ENCODE assay signal across 9 cellular contexts in genomic region chr14:77708749-77709148, GRCh38. TPM values are rescaled to one million over a fixed set of nuclear protein-coding genes. Genes with fewer than 3 reads are reported as not detected.
DNase-seq lines count a peak whose midpoint lies in the region; ATAC-seq, FAIRE-seq and TF ChIP-seq lines count a peak whose summit lies in the region.
"Had no signal": no experiment of that assay in that cellular context is flagged by ENCODE, and none has a peak within 500 bp of the region (broad histone marks: within the 10 kb centered on the region; RNA-seq: fewer than 3 reads in every experiment).

No MANE protein-coding gene starts in this region.

- H2BK5ac ChIP-seq in mesenchymal stem cell (ENCODE audit: low read depth, low read length, poor library complexity, severe bottlenecking) = no peak overlapping the region

- TF ChIP-seq POLR2A in K562 (conservative IDR thresholded peaks at IDR 0.05) = no peak

- H3K14ac ChIP-seq in mesenchymal stem cell (ENCODE audit: low read length in 2 of 2) = no peak overlapping the region

- peaks cover 61% of the 10 kb centered on the region for H3K36me3 ChIP-seq in K562 (ENCODE audit: control insufficient read depth, insufficient read depth, low read length)
- peaks cover 8 to 44% of the 10 kb centered on the region in 2 experiments for H3K36me3 ChIP-seq in mesenchymal stem cell (ENCODE audit: control insufficient read depth in 1 of 2, insufficient read depth in 2 of 2, low read depth in 1 of 2, low read length in 2 of 2)

- H3K4me1 Mint-ChIP-seq in activated naive CD4-positive, alpha-beta T cell treated with anti-CD3 and anti-CD28 coated beads, Interleukin-2, amount 50 U/mL, for 24 hours = peaks cover 49% of the 10 kb centered on the region
- peaks cover 30% of the 10 kb centered on the region for H3K4me1 Mint-ChIP-seq in type B pancreatic cell (ENCODE audit: unreplicated experiment)

- in situ Hi-C loops in K562 (cut with MboI) = no loop called here
- in situ Hi-C loops in GM13976 (cut with MboI; ENCODE audit: low sequenced_read_pairs, unreplicated experiment) = no loop called here
- in situ Hi-C loops in GM13977 (cut with MboI; ENCODE audit: low pct_unique_long_range_greater_than_20kb, low sequenced_read_pairs, unreplicated experiment) = no loop called here

- peak overlapping the region; percentile 97 for H3K4me3 Mint-ChIP-seq in activated naive CD4-positive, alpha-beta T cell treated with anti-CD3 and anti-CD28 coated beads, Interleukin-2, amount 50 U/mL, for 24 hours
- H3K4me3 Mint-ChIP-seq in type B pancreatic cell = peak overlapping the region; percentile 93

- no peaks in the 10 kb centered on the region for H3K27me3 Mint-ChIP-seq in activated naive CD4-positive, alpha-beta T cell treated with anti-CD3 and anti-CD28 coated beads, Interleukin-2, amount 50 U/mL, for 24 hours
- no peaks in the 10 kb centered on the region for H3K27me3 Mint-ChIP-seq in type B pancreatic cell

- CTCF ChIA-PET in K562 (lab: Yijun Ruan, JAX; ENCODE audit: low intra/inter-chr PET ratio) = no interaction called here

- H3K36me3 Mint-ChIP-seq in activated naive CD4-positive, alpha-beta T cell treated with anti-CD3 and anti-CD28 coated beads, Interleukin-2, amount 50 U/mL, for 24 hours = peaks cover 16% of the 10 kb centered on the region
- H3K36me3 Mint-ChIP-seq in type B pancreatic cell = peaks cover 10% of the 10 kb centered on the region

- ATAC-seq in K562 (no peak), GM19324 (IDR thresholded peaks at IDR 0.05; ENCODE audit: low FRiP score, unreplicated experiment) (no peak)

- H3K79me2 ChIP-seq in K562 (ENCODE audit: control insufficient read depth, insufficient read depth, low read length) = peaks cover 77% of the 10 kb centered on the region

- no peak overlapping the region for H2BK12ac ChIP-seq in mesenchymal stem cell (ENCODE audit: low read length in 2 of 2)

- 0 out of 2 replicates have a peak, but pooled peaks cover 2% of the 10 kb centered on the region for H4K20me1 ChIP-seq in K562 (replicated peaks; ENCODE audit: control insufficient read depth, insufficient read depth, low read length)

- H3K4me2 ChIP-seq in K562 (ENCODE audit: insufficient read depth, low read length) (peak overlapping the region; percentile 99), mesenchymal stem cell (ENCODE audit: low read length, poor library complexity, severe bottlenecking) (peak overlapping the region; percentile 86)

- no peak for FAIRE-seq in K562 (lab: Jason Lieb, UNC)

- H3K79me1 ChIP-seq in mesenchymal stem cell (replicated peaks; ENCODE audit: low read length, poor library complexity, severe bottlenecking) = peaks cover 30% of the 10 kb centered on the region

- no peak overlapping the region for H4K91ac ChIP-seq in mesenchymal stem cell (ENCODE audit: low read length)

- no peak for DNase-seq in activated naive CD4-positive, alpha-beta T cell treated with Interleukin-2 at 50 U/mL for 16 hours
- no peak for DNase-seq in K562 (ENCODE audit: extremely low read depth in 1 of 4, low spot score in 3 of 4)
- DNase-seq in mesenchymal stem cell = no peak
- no peak for DNase-seq in type B pancreatic cell (ENCODE audit: extremely low spot score, unreplicated experiment)
- no peak for DNase-seq in GM13976 (ENCODE audit: low spot score)
- no peak for DNase-seq in GM13977 (ENCODE audit: low spot score)
- DNase-seq: NCI-H2029 treated with DMSO at 0.1 percent for 48 hours had no signal

- H2AK5ac ChIP-seq in mesenchymal stem cell (ENCODE audit: low read length, severe bottlenecking) = no peak overlapping the region

- no peak overlapping the region for H3K23ac ChIP-seq in mesenchymal stem cell (ENCODE audit: low read length in 2 of 2)

- TF ChIP-seq EP300 in K562 (IDR thresholded peaks at IDR 0.05; ENCODE audit: low read length) = no peak

- peak overlapping the region; percentile 99 for H3K27ac Mint-ChIP-seq in activated naive CD4-positive, alpha-beta T cell treated with anti-CD3 and anti-CD28 coated beads, Interleukin-2, amount 50 U/mL, for 24 hours
- peak overlapping the region; percentile 85 for H3K27ac Mint-ChIP-seq in type B pancreatic cell

- H3K4me1 ChIP-seq in K562 (replicated peaks in 1 of 2; ENCODE audit: control insufficient read depth in 2 of 2, insufficient read depth in 2 of 2, low read length in 2 of 2) = peaks cover 0 to 6% of the 10 kb centered on the region in 2 experiments; a peak in 2 of 5 replicates
- H3K4me1 ChIP-seq in mesenchymal stem cell (ENCODE audit: control insufficient read depth, insufficient read depth, low read depth, low read length) = peaks cover 1% of the 10 kb centered on the region

- no peak for TF ChIP-seq CTCF in K562 (IDR thresholded peaks at IDR 0.05 in 2 of 3, conservative IDR thresholded peaks at IDR 0.05 in 1 of 3; ENCODE audit: insufficient read depth in 2 of 3, low read depth in 1 of 3, low read length in 3 of 3)
- TF ChIP-seq CTCF in type B pancreatic cell (conservative IDR thresholded peaks at IDR 0.05) = no peak
- TF ChIP-seq CTCF in GM13976 (IDR thresholded peaks at IDR 0.05; ENCODE audit: borderline replicate concordance, control extremely low read depth, extremely low read depth, insufficient read depth, missing control alignments) = no peak
- TF ChIP-seq CTCF in GM13977 (IDR thresholded peaks at IDR 0.05; ENCODE audit: extremely low read depth, insufficient read depth, missing control alignments) = no peak

- H2BK120ac ChIP-seq in mesenchymal stem cell (ENCODE audit: low read depth, low read length) = no peak overlapping the region

- POLR2A ChIA-PET in K562 (lab: Yijun Ruan, JAX) = interaction anchor here (1.1 kb wide), 1 partner anchor 101 kb away, joined by 4 read pairs; no protein-coding TSS in a partner anchor

- no peak overlapping the region for H3K4ac ChIP-seq in mesenchymal stem cell (ENCODE audit: low read depth in 1 of 2, low read length in 2 of 2)

- no peaks in the 10 kb centered on the region for H3K9me1 ChIP-seq in K562 (ENCODE audit: control insufficient read depth, insufficient read depth, low read length)

- H3K9me3 ChIP-seq in K562 (replicated peaks; ENCODE audit: control insufficient read depth, insufficient read depth, low read depth, low read length) = no peaks in the 10 kb centered on the region
- H3K9me3 ChIP-seq in mesenchymal stem cell (ENCODE audit: control insufficient read depth, low read length) = no peaks in the 10 kb centered on the region

- no peak overlapping the region for H3K18ac ChIP-seq in mesenchymal stem cell (ENCODE audit: low read depth in 1 of 2, low read length in 2 of 2)

- WGBS in K562 (ENCODE audit: insufficient coverage, low coverage, missing lambda C conversion rate) = 1% methylated on average over 7 of the region's 7 CpGs
- WGBS in mesenchymal stem cell = 33% methylated on average over 6 of the region's 7 CpGs

- no peak overlapping the region for H4K8ac ChIP-seq in mesenchymal stem cell (ENCODE audit: low read length)

- no peaks in the 10 kb centered on the region for H3K9me3 Mint-ChIP-seq in activated naive CD4-positive, alpha-beta T cell treated with anti-CD3 and anti-CD28 coated beads, Interleukin-2, amount 50 U/mL, for 24 hours
- no peaks in the 10 kb centered on the region for H3K9me3 Mint-ChIP-seq in type B pancreatic cell

- no peak overlapping the region for H2BK15ac ChIP-seq in mesenchymal stem cell (ENCODE audit: low read depth, poor library complexity, severe bottlenecking)

- H3K27me3 ChIP-seq in K562 (ENCODE audit: control insufficient read depth in 2 of 2, insufficient read depth in 2 of 2, low read length in 2 of 2) (no peaks in the 10 kb centered on the region), mesenchymal stem cell (ENCODE audit: control insufficient read depth in 1 of 2, insufficient read depth in 1 of 2, low read length in 2 of 2) (no peaks in the 10 kb centered on the region)

- peak overlapping the region; percentile 82 for H3K4me3 ChIP-seq in K562
- H3K4me3 ChIP-seq in mesenchymal stem cell (ENCODE audit: insufficient read depth in 1 of 2, low read depth in 1 of 2, low read length in 2 of 2) = peak overlapping the region in 1 of 2 experiments; percentile 100

- intact Hi-C loops in K562 (cut with micrococcal nuclease) = loop anchor here (1.0 to 5.0 kb wide), 2 partner anchors 53 to 91 kb away; partner anchors contain the start of gene SPTLC2

- H3K27ac ChIP-seq in K562 (ENCODE audit: extremely low read depth, low read depth, low read length) (peak overlapping the region; percentile 87), mesenchymal stem cell (ENCODE audit: low read length, poor library complexity, severe bottlenecking) (no peak overlapping the region)

- H2AFZ ChIP-seq in K562 (ENCODE audit: low read depth, low read length) (no peak overlapping the region), mesenchymal stem cell (ENCODE audit: low read depth, low read length) (no peak overlapping the region)

- peak overlapping the region; percentile 60 to 84; a peak in 3 of 4 replicates for H3K9ac ChIP-seq in K562 (ENCODE audit: insufficient read depth in 1 of 2, low read depth in 2 of 2, low read length in 2 of 2)
- peak overlapping the region; percentile 95 for H3K9ac ChIP-seq in mesenchymal stem cell (ENCODE audit: low read length)

- TF ChIP-seq RAD21 in K562 (CRISPR knock-in tag; conservative IDR thresholded peaks at IDR 0.05 in 1 of 2, IDR thresholded peaks at IDR 0.05 in 1 of 2) = no peak

- TSS peak; percentile 71 for BruUV-seq in K562 (replicated peaks; lab: Mats Ljungman, UMichigan)

RNA-seq across cellular contexts. Expression of gene SLIRP, which starts 0.8 kb away (rescaled TPM):
- total RNA-seq in K562 (2011; cell fraction: chromatin; rRNA removed; ENCODE audit: low replicate concordance) = 39.7 and 53.2 TPM in 2 replicates
- 48.2 and 50.4 TPM in 2 replicates for total RNA-seq in K562 (2011; cell fraction: nucleolus; rRNA removed)
- total RNA-seq in K562 (2011; cell fraction: nucleoplasm; rRNA removed) = 64.0 and 71.5 TPM in 2 replicates
- 362 and 720 TPM in 2 replicates for total RNA-seq in K562 (2014; rRNA removed)
- total RNA-seq in K562 (2014; rRNA removed; fragmentation: Illumina TruSeq; extraction: Trizol) = 459 and 470 TPM in 2 replicates
- total RNA-seq in K562 (2015; rRNA removed; fragmentation: Illumina TruSeq; extraction: Trizol) = 382 and 426 TPM in 2 replicates
- 251 and 279 TPM in 2 replicates for total RNA-seq in K562 (2021)
- 278 and 436 TPM in 2 replicates for polyA plus RNA-seq in K562 (2011; rRNA removed)
- polyA plus RNA-seq in K562 (2011; cell fraction: cytosol; rRNA removed) = 100 and 194 TPM in 2 replicates
- polyA plus RNA-seq in K562 (2011; cell fraction: nucleus; rRNA removed) = 98.1 and 163 TPM in 2 replicates
- 167 and 532 TPM in 2 replicates for polyA plus RNA-seq in K562 (2012)
- 434 and 491 TPM in 2 replicates for polyA plus RNA-seq in K562 (2014; fragmentation: Illumina TruSeq; extraction: Trizol)
- 1,000 to 10,000 TPM; 1,478 to 1,905 TPM for polyA plus RNA-seq in K562 (2014; fragmentation: Nextera tagmentation; extraction: Ambion mirVana)
- 1,067 and 1,341 TPM in 2 replicates for polyA plus RNA-seq in K562 (2014; rRNA removed)
- polyA minus RNA-seq in K562 (2011; rRNA and poly(A)+ RNA removed) = 146 and 190 TPM in 2 replicates
- polyA minus RNA-seq in K562 (2011; cell fraction: cytosol; rRNA and poly(A)+ RNA removed) = 15.1 and 31.7 TPM in 2 replicates
- polyA minus RNA-seq in K562 (2011; cell fraction: nucleus; rRNA and poly(A)+ RNA removed) = 13.7 and 25.1 TPM in 2 replicates
- polyA plus RNA-seq in mesenchymal stem cell (2013, experiment 1 of 2) = 411 TPM
- 403 TPM for polyA plus RNA-seq in mesenchymal stem cell (2013, experiment 2 of 2)
- total RNA-seq in type B pancreatic cell (ENCODE audit: low replicate concordance) = 125 and 128 TPM in 2 replicates

RNA-seq across cellular contexts. Expression of gene ALKBH1, which starts 0.9 kb away (rescaled TPM):
- 6.3 and 7.7 TPM in 2 replicates for total RNA-seq in K562 (2011; cell fraction: chromatin; rRNA removed; ENCODE audit: low replicate concordance)
- 5.7 and 5.8 TPM in 2 replicates for total RNA-seq in K562 (2011; cell fraction: nucleolus; rRNA removed)
- total RNA-seq in K562 (2011; cell fraction: nucleoplasm; rRNA removed) = 6.9 and 10.2 TPM in 2 replicates
- total RNA-seq in K562 (2014; rRNA removed) (6.4 and 9.3 TPM in 2 replicates), K562 (2014; rRNA removed; fragmentation: Illumina TruSeq; extraction: Trizol) (10.7 and 13.0 TPM in 2 replicates), K562 (2015; rRNA removed; fragmentation: Illumina TruSeq; extraction: Trizol) (12.3 and 12.8 TPM in 2 replicates), K562 (2021) (12.3 and 14.9 TPM in 2 replicates), type B pancreatic cell (ENCODE audit: low replicate concordance) (14.5 and 19.1 TPM in 2 replicates)
- polyA plus RNA-seq in K562 (2011; rRNA removed) (17.4 and 19.4 TPM in 2 replicates), K562 (2014; fragmentation: Illumina TruSeq; extraction: Trizol) (13.3 and 14.2 TPM in 2 replicates), K562 (2014; fragmentation: Nextera tagmentation; extraction: Ambion mirVana) (1 to 10 TPM; 5.3 to 9.1 TPM), K562 (2014; rRNA removed) (10.6 and 11.3 TPM in 2 replicates)
- 10.6 and 13.1 TPM in 2 replicates for polyA plus RNA-seq in K562 (2011; cell fraction: cytosol; rRNA removed)
- 9.0 and 10.6 TPM in 2 replicates for polyA plus RNA-seq in K562 (2011; cell fraction: nucleus; rRNA removed)
- polyA plus RNA-seq in K562 (2012) = 7.4 and 8.9 TPM in 2 replicates
- polyA minus RNA-seq in K562 (2011; rRNA and poly(A)+ RNA removed) = 13.4 and 15.5 TPM in 2 replicates
- polyA minus RNA-seq in K562 (2011; cell fraction: cytosol; rRNA and poly(A)+ RNA removed) = 5.5 and 7.3 TPM in 2 replicates
- polyA minus RNA-seq in K562 (2011; cell fraction: nucleus; rRNA and poly(A)+ RNA removed) = 3.2 and 4.4 TPM in 2 replicates
- polyA plus RNA-seq in mesenchymal stem cell (2013, experiment 1 of 2) = 8.6 TPM
- polyA plus RNA-seq in mesenchymal stem cell (2013, experiment 2 of 2) = 8.4 TPM

RNA-seq across cellular contexts. Expression of gene SNW1, which starts 52.2 kb away (rescaled TPM):
- total RNA-seq in K562 (2011; cell fraction: chromatin; rRNA removed; ENCODE audit: low replicate concordance) = 36.2 and 47.0 TPM in 2 replicates
- 17.5 and 20.7 TPM in 2 replicates for total RNA-seq in K562 (2011; cell fraction: nucleolus; rRNA removed)
- total RNA-seq in K562 (2011; cell fraction: nucleoplasm; rRNA removed) = 15.8 and 16.1 TPM in 2 replicates
- total RNA-seq in K562 (2014; rRNA removed) (76.0 and 97.4 TPM in 2 replicates), K562 (2014; rRNA removed; fragmentation: Illumina TruSeq; extraction: Trizol) (121 and 133 TPM in 2 replicates), K562 (2015; rRNA removed; fragmentation: Illumina TruSeq; extraction: Trizol) (98.2 and 101 TPM in 2 replicates), K562 (2021) (81.3 and 92.3 TPM in 2 replicates), type B pancreatic cell (ENCODE audit: low replicate concordance) (78.6 and 81.2 TPM in 2 replicates)
- polyA plus RNA-seq in K562 (2011; rRNA removed) (40.8 and 64.4 TPM in 2 replicates), K562 (2014; fragmentation: Illumina TruSeq; extraction: Trizol) (83.1 and 111 TPM in 2 replicates), K562 (2014; fragmentation: Nextera tagmentation; extraction: Ambion mirVana) (100 to 1,000 TPM in 1 of 2 experiments, 10 to 100 TPM in 1; 79.0 to 143 TPM), K562 (2014; rRNA removed) (93.1 and 103 TPM in 2 replicates)
- 15.3 and 19.5 TPM in 2 replicates for polyA plus RNA-seq in K562 (2011; cell fraction: cytosol; rRNA removed)
- 20.1 and 27.2 TPM in 2 replicates for polyA plus RNA-seq in K562 (2011; cell fraction: nucleus; rRNA removed)
- polyA plus RNA-seq in K562 (2012) = 68.5 and 92.6 TPM in 2 replicates
- 54.0 and 69.0 TPM in 2 replicates for polyA minus RNA-seq in K562 (2011; rRNA and poly(A)+ RNA removed)
- polyA minus RNA-seq in K562 (2011; cell fraction: cytosol; rRNA and poly(A)+ RNA removed) = 19.7 and 20.8 TPM in 2 replicates
- 12.4 and 17.1 TPM in 2 replicates for polyA minus RNA-seq in K562 (2011; cell fraction: nucleus; rRNA and poly(A)+ RNA removed)
- polyA plus RNA-seq in mesenchymal stem cell (2013, experiment 1 of 2) = 81.2 TPM
- polyA plus RNA-seq in mesenchymal stem cell (2013, experiment 2 of 2) = 82.2 TPM
